9 cellular contexts compared by ENCODE assay signal in the genomic region with DNA sequence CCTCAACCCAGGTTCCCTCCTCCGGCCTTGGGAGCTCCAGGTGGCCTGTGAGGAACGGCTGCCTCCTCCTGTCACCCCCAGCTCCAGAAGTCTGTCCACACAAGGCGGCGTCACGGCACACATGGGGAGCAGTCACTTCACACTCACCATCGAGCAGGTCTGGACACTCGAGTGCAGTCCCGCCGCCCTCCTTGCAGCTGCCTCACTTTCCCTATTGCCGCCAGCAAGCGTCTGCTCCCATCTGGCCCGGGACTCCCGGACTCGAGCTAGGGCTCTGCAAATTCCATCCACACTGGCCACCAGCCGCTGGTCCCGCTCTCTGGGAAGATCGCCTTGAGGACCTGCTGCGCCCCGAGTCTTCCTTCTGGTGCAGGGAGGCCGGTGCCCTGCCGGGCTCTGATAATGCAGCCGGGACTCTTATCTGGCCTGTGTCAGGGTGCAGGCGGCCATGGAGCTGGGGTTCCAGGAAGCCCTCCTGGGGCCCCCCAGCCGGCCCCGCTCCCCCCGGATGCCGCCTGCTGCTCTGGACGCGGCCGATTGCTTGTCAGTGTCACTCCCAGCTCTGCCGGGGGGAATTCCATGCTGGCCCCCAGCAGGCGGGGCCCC. TPM values are rescaled to one million over a fixed set of nuclear protein-coding genes. Genes with fewer than 3 reads are reported as not detected.
DNase-seq lines count a peak whose midpoint lies in the region; ATAC-seq and TF ChIP-seq lines count a peak whose summit lies in the region.
"Had no signal": no experiment of that assay in that cellular context is flagged by ENCODE, and none has a peak within 500 bp of the region (broad histone marks: within the 10 kb centered on the region; RNA-seq: fewer than 3 reads in every experiment).

A gene with protein sequence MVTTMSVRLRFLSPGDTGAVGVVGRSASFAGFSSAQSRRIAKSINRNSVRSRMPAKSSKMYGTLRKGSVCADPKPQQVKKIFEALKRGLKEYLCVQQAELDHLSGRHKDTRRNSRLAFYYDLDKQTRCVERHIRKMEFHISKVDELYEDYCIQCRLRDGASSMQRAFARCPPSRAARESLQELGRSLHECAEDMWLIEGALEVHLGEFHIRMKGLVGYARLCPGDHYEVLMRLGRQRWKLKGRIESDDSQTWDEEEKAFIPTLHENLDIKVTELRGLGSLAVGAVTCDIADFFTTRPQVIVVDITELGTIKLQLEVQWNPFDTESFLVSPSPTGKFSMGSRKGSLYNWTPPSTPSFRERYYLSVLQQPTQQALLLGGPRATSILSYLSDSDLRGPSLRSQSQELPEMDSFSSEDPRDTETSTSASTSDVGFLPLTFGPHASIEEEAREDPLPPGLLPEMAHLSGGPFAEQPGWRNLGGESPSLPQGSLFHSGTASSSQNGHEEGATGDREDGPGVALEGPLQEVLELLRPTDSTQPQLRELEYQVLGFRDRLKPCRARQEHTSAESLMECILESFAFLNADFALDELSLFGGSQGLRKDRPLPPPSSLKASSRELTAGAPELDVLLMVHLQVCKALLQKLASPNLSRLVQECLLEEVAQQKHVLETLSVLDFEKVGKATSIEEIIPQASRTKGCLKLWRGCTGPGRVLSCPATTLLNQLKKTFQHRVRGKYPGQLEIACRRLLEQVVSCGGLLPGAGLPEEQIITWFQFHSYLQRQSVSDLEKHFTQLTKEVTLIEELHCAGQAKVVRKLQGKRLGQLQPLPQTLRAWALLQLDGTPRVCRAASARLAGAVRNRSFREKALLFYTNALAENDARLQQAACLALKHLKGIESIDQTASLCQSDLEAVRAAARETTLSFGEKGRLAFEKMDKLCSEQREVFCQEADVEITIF (minus strand): TSS at position 564 of the 606 bp plus-strand sequence. CDS start 414 bp downstream, at position 150.

- peak within 1 kb of the TSS; percentile 57 for H3K4me3 ChIP-seq in HUES64 (ENCODE audit: low read length)
- H3K4me3 ChIP-seq in smooth muscle cell, result peak within 1 kb of the TSS; percentile 50

- H4K20me1 ChIP-seq in smooth muscle cell (ENCODE audit: low read depth), result no peaks in the 10 kb centered on the region

- TF ChIP-seq CTCF in smooth muscle cell (IDR thresholded peaks at IDR 0.05; ENCODE audit: borderline replicate concordance, insufficient read depth, poor library complexity, severe bottlenecking), result no peak

- in situ Hi-C loops in KBM-7 (cut with MboI; ENCODE audit: low pct_unique_long_range_greater_than_20kb, low sequenced_read_pairs), result no loop called here

- H3K79me2 ChIP-seq in smooth muscle cell (ENCODE audit: low read depth), result no peaks in the 10 kb centered on the region

- H3K36me3 ChIP-seq in HUES64 (ENCODE audit: insufficient read depth, low read length), result no peaks in the 10 kb centered on the region
- no peaks in the 10 kb centered on the region for H3K36me3 ChIP-seq in smooth muscle cell (ENCODE audit: low read depth)

- 1% methylated on average over 32 of the region's 32 CpGs for WGBS in HUES64
- 7% methylated on average over 30 of the region's 32 CpGs for WGBS in smooth muscle cell (ENCODE audit: low lambda C conversion rate)

- no peaks in the 10 kb centered on the region for H3F3A ChIP-seq in smooth muscle cell (ENCODE audit: low read depth)

- ATAC-seq in HG02571 (IDR thresholded peaks at IDR 0.05; ENCODE audit: unreplicated experiment), result no peak

- H3K4me1 ChIP-seq in HUES64 (ENCODE audit: insufficient read depth, low read length), result peaks cover 24% of the 10 kb centered on the region
- peaks cover 29% of the 10 kb centered on the region for H3K4me1 ChIP-seq in smooth muscle cell (ENCODE audit: low read depth)

- peak within 1 kb of the TSS; percentile 89 for H3K4me2 ChIP-seq in smooth muscle cell

- H3K9ac ChIP-seq in HUES64 (ENCODE audit: low read depth, low read length) (peak within 1 kb of the TSS; percentile 49; the same call in 1 of the 2 replicates), smooth muscle cell (ENCODE audit: low read depth) (peak within 1 kb of the TSS; percentile 21)

- H3K9me3 ChIP-seq in HUES64 (ENCODE audit: insufficient read depth, low read depth, low read length) (no peaks in the 10 kb centered on the region), smooth muscle cell (replicated peaks; ENCODE audit: low read depth) (no peaks in the 10 kb centered on the region)

- H3K27me3 ChIP-seq in HUES64 (ENCODE audit: insufficient read depth, low read length), result peaks cover 4% of the 10 kb centered on the region; the same call in 1 of the 2 replicates
- H3K27me3 ChIP-seq in smooth muscle cell (ENCODE audit: low read depth), result no peaks in the 10 kb centered on the region

- DNase-seq in astrocyte of the hippocampus (ENCODE audit: low read depth, low spot score) (peak; percentile 67), iPS-NIHi7 (ENCODE audit: extremely low spot score) (peak; percentile 58), smooth muscle cell (lab: John Stamatoyannopoulos, UW; ENCODE audit: unreplicated experiment) (peak; percentile 40), NCI-H1930 (lab: John Stamatoyannopoulos, UW) (no peak), KBM-7 (no peak), HuH-7 (ENCODE audit: low spot score) (no peak)

- peak within 1 kb of the TSS; percentile 68 for H2AFZ ChIP-seq in smooth muscle cell (ENCODE audit: low read depth)

- H3K27ac ChIP-seq in HUES64 (ENCODE audit: low read depth, low read length) (peak within 1 kb of the TSS; percentile 1; the same call in 1 of the 2 replicates), smooth muscle cell (ENCODE audit: low read depth) (no peak within 1 kb of the TSS)

RNA-seq across cellular contexts. Expression of the gene that starts here (rescaled TPM):
- polyA plus RNA-seq in HUES64 (2013, experiment 1 of 2), result 0.85 TPM
- 0.89 TPM for polyA plus RNA-seq in HUES64 (2013, experiment 2 of 2)
- total RNA-seq in smooth muscle cell, result 0.18 and 0.40 TPM in 2 replicates
- polyA plus RNA-seq in smooth muscle cell, result 1.2 and 4.9 TPM in 2 replicates
- total RNA-seq: activated CD8-positive, alpha-beta memory T cell treated with anti-CD3 and anti-CD28 coated beads for 36 hours had no signal

Comparison
In these comparisons a context has a peak if more than half of its experiments do, and no peak if none do; other contexts are left out.
1. DNase-seq: peak in astrocyte of the hippocampus (single experiment), iPS-NIHi7 (single experiment) and smooth muscle cell (single experiment); none in NCI-H1930 (0 of 2), KBM-7 (single experiment) and HuH-7 (single experiment).